ENCODE assay signal across 12 cellular contexts in genomic region chr6:105210932-105211531, GRCh38. TPM values are rescaled to one million over a fixed set of nuclear protein-coding genes. Genes with fewer than 3 reads are reported as not detected.
"Had no signal": no experiment of that assay in that cellular context is flagged by ENCODE, and none has a peak within 500 bp of the region (broad histone marks: within the 10 kb centered on the region; RNA-seq: fewer than 3 reads in every experiment).

No MANE protein-coding gene starts in this region.

- DNase-seq: activated CD4-positive, alpha-beta memory T cell treated with anti-CD3 and anti-CD28 coated beads for 36 hours; activated naive CD8-positive, alpha-beta T cell treated with anti-CD3 and anti-CD28 coated beads, Interleukin-2, amount 10 ng/mL, durations not matched to agents 7 days and 5 days; activated T-cell treated with anti-CD3 and anti-CD28 coated beads, Interleukin-2, amount 50 U/mL, for 48 hours; foreskin melanocyte; heart left ventricle; occipital lobe; stimulated activated CD4-positive, alpha-beta T cell treated with anti-CD3 and anti-CD28 coated beads, Interleukin-15, amount 100 ng/mL, for 24 hours; stimulated activated CD4-positive, alpha-beta T cell treated with anti-CD3 and anti-CD28 coated beads, Interleukin-4, amount 100 ng/mL, for 24 hours had no signal

- H3K9me3 ChIP-seq: ascending aorta, heart left ventricle had no signal

- H3K27ac ChIP-seq: ascending aorta, VCaP had no signal

- H3K4me3 ChIP-seq: ascending aorta, heart left ventricle had no signal

- H3K27me3 ChIP-seq: ascending aorta, heart left ventricle had no signal

- H3K36me3 ChIP-seq: ascending aorta, heart left ventricle had no signal

- H3K4me1 ChIP-seq: ascending aorta had no signal

RNA-seq across cellular contexts. Expression of gene POPDC3, which starts 31.2 kb away (rescaled TPM):
- total RNA-seq: activated CD4-positive, alpha-beta memory T cell treated with anti-CD3 and anti-CD28 coated beads for 36 hours; activated naive CD8-positive, alpha-beta T cell treated with anti-CD3 and anti-CD28 coated beads, Interleukin-2, amount 10 ng/mL, durations not matched to agents 7 days and 5 days; ascending aorta; natural killer cell treated with Interleukin-12 subunit alpha and Interleukin-12 subunit beta and Interleukin-15 and Interleukin-18, amount 100 ng/mL, for 72 hours; occipital lobe; ureter had no signal
